In the genomic region with DNA sequence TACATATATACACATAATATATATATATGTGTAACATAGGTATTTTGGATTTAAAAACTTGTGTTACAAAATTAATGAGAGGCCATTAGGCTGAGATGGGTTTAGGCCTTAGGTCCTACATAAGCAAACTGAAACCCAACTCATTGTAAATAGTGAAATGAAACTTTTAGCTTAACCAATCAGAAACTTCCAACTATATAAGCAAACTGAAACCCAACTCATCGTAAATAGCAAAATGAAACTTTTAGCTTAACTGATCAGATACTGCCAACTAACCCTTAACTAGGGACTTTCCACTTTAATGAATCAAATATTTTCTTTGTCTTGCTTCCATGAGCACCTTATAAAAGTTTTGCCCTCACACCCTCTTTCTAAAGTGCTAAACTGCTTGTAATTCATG, we compare ENCODE assay signal across 10 cellular contexts. TPM values are rescaled to one million over a fixed set of nuclear protein-coding genes. Genes with fewer than 3 reads are reported as not detected.
A peak's percentile ranks its signal among the peaks of the same experiment; 100 is the strongest.
DNase-seq lines count a peak whose midpoint lies in the region; ATAC-seq and TF ChIP-seq lines count a peak whose summit lies in the region.
"Had no signal": no experiment of that assay in that cellular context is flagged by ENCODE, and none has a peak within 500 bp of the region (broad histone marks: within the 10 kb centered on the region; RNA-seq: fewer than 3 reads in every experiment).

No MANE protein-coding gene starts in this region.

- POLR2A ChIA-PET in CD8-positive, alpha-beta T cell (lab: Charles Lee) = interaction anchor here (0.8 kb wide), 1 partner anchor 922 kb away, joined by 3 read pairs; no protein-coding TSS in a partner anchor

- peak; percentile 55 for ATAC-seq in CD8-positive, alpha-beta T cell
- ATAC-seq in GM19372 (IDR thresholded peaks at IDR 0.05; ENCODE audit: low read depth, unreplicated experiment) (peak; percentile 98), HG02973 (IDR thresholded peaks at IDR 0.05; ENCODE audit: unreplicated experiment) (peak; percentile 98)

- no peak overlapping the region for H3K27ac ChIP-seq in CD8-positive, alpha-beta T cell (ENCODE audit: low read depth, low read length)

- peak overlapping the region; percentile 28 for H3K27ac Mint-ChIP-seq in CD8-positive, alpha-beta T cell

- no peaks in the 10 kb centered on the region for H3K9me3 ChIP-seq in CD8-positive, alpha-beta T cell (ENCODE audit: low read length)

- no peak for TF ChIP-seq CTCF in CD8-positive, alpha-beta T cell (IDR thresholded peaks at IDR 0.05)

- no peak overlapping the region for H3K4me3 ChIP-seq in CD8-positive, alpha-beta T cell (ENCODE audit: low read depth, low read length)

- H3K4me3 Mint-ChIP-seq in CD8-positive, alpha-beta T cell = peak overlapping the region; percentile 8

- H3K27me3 ChIP-seq in CD8-positive, alpha-beta T cell (ENCODE audit: insufficient read depth, low read length) = no peaks in the 10 kb centered on the region

- H3K36me3 ChIP-seq in CD8-positive, alpha-beta T cell (ENCODE audit: insufficient read depth, low read length) = no peaks in the 10 kb centered on the region

- intact Hi-C loops in CD8-positive, alpha-beta T cell (cut with DNase I, micrococcal nuclease) = no loop called here

- no peaks in the 10 kb centered on the region for H3K27me3 Mint-ChIP-seq in CD8-positive, alpha-beta T cell (ENCODE audit: low read depth)

- no peaks in the 10 kb centered on the region for H3K4me1 ChIP-seq in CD8-positive, alpha-beta T cell (ENCODE audit: insufficient read depth, low read length)

- no peaks in the 10 kb centered on the region for H3K36me3 Mint-ChIP-seq in CD8-positive, alpha-beta T cell

- peaks cover 11% of the 10 kb centered on the region for H3K9me3 Mint-ChIP-seq in CD8-positive, alpha-beta T cell

- DNase-seq in CD8-positive, alpha-beta T cell = no peak
- peak; percentile 84 for DNase-seq in OCI-M1 (lab: John Stamatoyannopoulos, UW)
- DNase-seq in foreskin melanocyte = no peak
- no peak for DNase-seq in cerebellum (ENCODE audit: low spot score)
- no peak for DNase-seq in NCI-H1417 treated with DMSO at 0.1 percent for 48 hours (lab: John Stamatoyannopoulos, UW)
- DNase-seq in medulla oblongata (ENCODE audit: extremely low spot score) = no peak
- DNase-seq: hypothalamus, T-cell had no signal

- CTCF ChIA-PET in CD8-positive, alpha-beta T cell (lab: Charles Lee) = interaction anchor here (0.9 kb wide), 1 partner anchor 63 kb away, joined by 5 read pairs; no protein-coding TSS in a partner anchor

- H3K4me1 Mint-ChIP-seq in CD8-positive, alpha-beta T cell (ENCODE audit: low read depth) = peaks cover 1% of the 10 kb centered on the region

RNA-seq across cellular contexts. Expression of gene SAMD9L, which starts 17.3 kb away (rescaled TPM):
- total RNA-seq in CD8-positive, alpha-beta T cell = 1 to 10 TPM; 4.2 to 6.8 TPM
- total RNA-seq in cerebellum = 2.4 TPM

RNA-seq across cellular contexts. Expression of gene SAMD9, which starts 47.7 kb away (rescaled TPM):
- 10 to 100 TPM; 23.5 to 23.8 TPM for total RNA-seq in CD8-positive, alpha-beta T cell
- 1.5 TPM for total RNA-seq in cerebellum

Comparison
In these comparisons a context has a peak if more than half of its experiments do, and no peak if none do; other contexts are left out.
1. RNA of gene SAMD9, which starts 47.7 kb away (total RNA-seq): 23.5 to 23.8 TPM in CD8-positive, alpha-beta T cell; 1.5 TPM in cerebellum (single experiment); every median in the first group is over 10 times any median in the second.
2. Peak in every context shown above with its lines, with median percentiles within 50 percentile points of each other: ATAC-seq.